Comparison of ENCODE assay signal across 23 cellular contexts in the genomic region with DNA sequence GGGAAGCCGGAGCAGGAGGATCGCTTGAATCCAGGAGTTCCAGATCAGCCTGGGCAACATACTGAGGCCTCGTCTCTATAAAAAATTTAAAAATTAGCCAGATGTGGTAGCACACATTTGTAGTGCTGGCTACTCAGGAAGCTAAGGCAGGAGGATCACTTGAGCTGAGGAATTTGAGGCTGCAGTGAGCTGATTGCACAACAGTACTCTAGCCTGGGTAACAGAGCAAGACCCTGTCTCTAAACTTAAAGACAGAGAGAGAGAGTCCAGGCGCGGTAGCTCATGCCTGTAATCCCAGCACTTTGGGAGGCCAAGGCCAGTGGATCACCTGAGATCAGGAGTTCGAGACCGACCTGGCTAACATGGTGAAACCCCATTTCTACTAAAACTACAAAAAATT. TPM values are rescaled to one million over a fixed set of nuclear protein-coding genes. Genes with fewer than 3 reads are reported as not detected.
A peak's percentile ranks its signal among the peaks of the same experiment; 100 is the strongest.
DNase-seq lines count a peak whose midpoint lies in the region; ATAC-seq, FAIRE-seq and TF ChIP-seq lines count a peak whose summit lies in the region.
"Had no signal": no experiment of that assay in that cellular context is flagged by ENCODE, and none has a peak within 500 bp of the region (broad histone marks: within the 10 kb centered on the region; RNA-seq: fewer than 3 reads in every experiment).

No MANE protein-coding gene starts in this region.

- H3K36me3 ChIP-seq in HepG2 (replicated peaks in 1 of 2; ENCODE audit: control insufficient read depth in 1 of 2, insufficient read depth in 2 of 2, low read length in 2 of 2), result no peaks in the 10 kb centered on the region
- H3K36me3 ChIP-seq in right lobe of liver, result no peaks in the 10 kb centered on the region
- no peaks in the 10 kb centered on the region for H3K36me3 ChIP-seq in K562 (ENCODE audit: control insufficient read depth, insufficient read depth, low read length)

- H3K9me3 ChIP-seq in HepG2 (ENCODE audit: low read length) (no peaks in the 10 kb centered on the region), right lobe of liver (no peaks in the 10 kb centered on the region), K562 (replicated peaks; ENCODE audit: control insufficient read depth, insufficient read depth, low read depth, low read length) (no peaks in the 10 kb centered on the region)

- CTCF ChIA-PET in HepG2 (lab: Yijun Ruan, JAX; ENCODE audit: low intra/inter-chr PET ratio, low total read pairs) (no interaction called here), K562 (lab: Yijun Ruan, JAX; ENCODE audit: low intra/inter-chr PET ratio) (no interaction called here), GM10248 (lab: Yijun Ruan, JAX) (no interaction called here)

- H3K27ac ChIP-seq in HepG2 (ENCODE audit: extremely low read length, insufficient read depth, low read length) (no peak overlapping the region), right lobe of liver (no peak overlapping the region), K562 (ENCODE audit: extremely low read depth, low read depth, low read length) (no peak overlapping the region)

- H3K9ac ChIP-seq in HepG2 (ENCODE audit: insufficient read depth, low read depth, low read length) (no peak overlapping the region), K562 (ENCODE audit: insufficient read depth in 1 of 2, low read depth in 2 of 2, low read length in 2 of 2) (no peak overlapping the region)

- no peak overlapping the region for H3K4me2 ChIP-seq in HepG2 (ENCODE audit: low read depth, low read length)
- no peak overlapping the region for H3K4me2 ChIP-seq in K562 (ENCODE audit: insufficient read depth, low read length)

- intact Hi-C loops in HepG2 (cut with micrococcal nuclease; ENCODE audit: unreplicated experiment), result no loop called here
- intact Hi-C loops in right lobe of liver (cut with DNase I), result no loop called here
- intact Hi-C loops in K562 (cut with micrococcal nuclease), result no loop called here

- POLR2A ChIA-PET in HepG2 (lab: Yijun Ruan, JAX) (no interaction called here), K562 (lab: Yijun Ruan, JAX) (no interaction called here), GM10248 (lab: Yijun Ruan, JAX) (no interaction called here)

- TF ChIP-seq POLR2A in HepG2 (IDR thresholded peaks at IDR 0.05; ENCODE audit: insufficient read depth in 1 of 2, low read depth in 2 of 2, low read length in 2 of 2) (no peak), right lobe of liver (IDR thresholded peaks at IDR 0.05) (no peak), K562 (conservative IDR thresholded peaks at IDR 0.05) (no peak)

- DNase-seq in HepG2 (ENCODE audit: low spot score), result no peak
- no peak for DNase-seq in right lobe of liver
- DNase-seq in MV-4-11 (lab: John Stamatoyannopoulos, UW), result peak; percentile 34
- DNase-seq in K562 (ENCODE audit: extremely low read depth in 1 of 4, low spot score in 3 of 4), result no peak
- no peak for DNase-seq in activated naive CD4-positive, alpha-beta T cell treated with anti-CD3 and anti-CD28 coated beads, Interleukin-2, amount 50 U/mL, for 16 hours
- DNase-seq in GM10248 (ENCODE audit: extremely low spot score), result no peak
- no peak for DNase-seq in GM19239 (ENCODE audit: insufficient read length, low spot score)
- DNase-seq: 8988T; C1 segment of cervical spinal cord; Calu3; CD4-positive, alpha-beta memory T cell; COR-L47; DMS53; DMS79 treated with DMSO at 0.1 percent for 48 hours; GF-D8; GOT3; H7; HCEC 1CT had no signal

- H3K4me3 ChIP-seq in HepG2 (replicated peaks in 1 of 3; ENCODE audit: insufficient read depth in 1 of 3, low read depth in 2 of 3, low read length in 3 of 3) (no peak overlapping the region), right lobe of liver (no peak overlapping the region), K562 (no peak overlapping the region)

- H3K27me3 ChIP-seq in HepG2 (ENCODE audit: control insufficient read depth in 1 of 2, insufficient read depth in 2 of 2, low read length in 2 of 2) (peaks cover 0 to 2% of the 10 kb centered on the region in 2 experiments; a peak in 1 of 5 replicates), right lobe of liver (no peaks in the 10 kb centered on the region), K562 (ENCODE audit: control insufficient read depth in 2 of 2, insufficient read depth in 2 of 2, low read length in 2 of 2) (no peaks in the 10 kb centered on the region)

- no peaks in the 10 kb centered on the region for H3K79me2 ChIP-seq in HepG2 (ENCODE audit: insufficient read depth, low read length)
- no peaks in the 10 kb centered on the region for H3K79me2 ChIP-seq in K562 (ENCODE audit: control insufficient read depth, insufficient read depth, low read length)

- no peak for TF ChIP-seq RAD21 in HepG2 (CRISPR knock-in tag; IDR thresholded peaks at IDR 0.05)
- no peak for TF ChIP-seq RAD21 in K562 (CRISPR knock-in tag; conservative IDR thresholded peaks at IDR 0.05 in 1 of 2, IDR thresholded peaks at IDR 0.05 in 1 of 2)

- TF ChIP-seq CTCF in HepG2 (CRISPR knock-in tag; IDR thresholded peaks at IDR 0.05) (no peak), right lobe of liver (IDR thresholded peaks at IDR 0.05) (no peak), K562 (IDR thresholded peaks at IDR 0.05 in 2 of 3, conservative IDR thresholded peaks at IDR 0.05 in 1 of 3; ENCODE audit: insufficient read depth in 2 of 3, low read depth in 1 of 3, low read length in 3 of 3) (no peak), GM10248 (IDR thresholded peaks at IDR 0.05; ENCODE audit: control extremely low read depth, extremely low read depth, low read depth, missing control alignments) (no peak)

- ATAC-seq in HepG2 (no peak), right lobe of liver (no peak), K562 (no peak)

- TF ChIP-seq EP300 in HepG2 (IDR thresholded peaks at IDR 0.05; ENCODE audit: low read depth in 2 of 2, low read length in 2 of 2), result no peak
- no peak for TF ChIP-seq EP300 in HepG2 (CRISPR knock-in tag; IDR thresholded peaks at IDR 0.05; ENCODE audit: borderline replicate concordance)
- TF ChIP-seq EP300 in K562 (IDR thresholded peaks at IDR 0.05; ENCODE audit: low read length), result no peak

- in situ Hi-C loops in HepG2 (cut with HindIII; ENCODE audit: extremely low pct_ligation_motif_present, low pct_unique_long_range_greater_than_20kb), result no loop called here
- in situ Hi-C loops in K562 (cut with MboI), result no loop called here

- 30% methylated on average over 7 of the region's 7 CpGs for WGBS in HepG2 (ENCODE audit: low lambda C conversion rate)
- 79% methylated on average over 5 of the region's 7 CpGs for WGBS in right lobe of liver (ENCODE audit: insufficient coverage, low coverage, low lambda C conversion rate, missing lambda C conversion rate)
- WGBS in K562 (ENCODE audit: insufficient coverage, low coverage, missing lambda C conversion rate), result 51% methylated on average over 7 of the region's 7 CpGs

- peaks cover 13% of the 10 kb centered on the region for H3K4me1 ChIP-seq in HepG2 (ENCODE audit: insufficient read depth, low read length)
- no peaks in the 10 kb centered on the region for H3K4me1 ChIP-seq in right lobe of liver
- peaks cover 0 to 8% of the 10 kb centered on the region in 2 experiments; a peak in 3 of 5 replicates for H3K4me1 ChIP-seq in K562 (replicated peaks in 1 of 2; ENCODE audit: control insufficient read depth in 2 of 2, insufficient read depth in 2 of 2, low read length in 2 of 2)

- FAIRE-seq in HepG2 (lab: Jason Lieb, UNC) (no peak), K562 (lab: Jason Lieb, UNC) (no peak), GM19239 (lab: Jason Lieb, UNC) (no peak)
- FAIRE-seq: GM12892 had no signal

- no peaks in the 10 kb centered on the region for H4K20me1 ChIP-seq in HepG2 (ENCODE audit: insufficient read depth, low read length)
- no peaks in the 10 kb centered on the region for H4K20me1 ChIP-seq in K562 (replicated peaks; ENCODE audit: control insufficient read depth, insufficient read depth, low read length)

- H3K9me1 ChIP-seq in K562 (ENCODE audit: control insufficient read depth, insufficient read depth, low read length), result no peaks in the 10 kb centered on the region

- no peak overlapping the region for H2AFZ ChIP-seq in HepG2 (ENCODE audit: low read length)
- no peak overlapping the region for H2AFZ ChIP-seq in K562 (ENCODE audit: low read depth, low read length)

- BruUV-seq in HepG2 (replicated peaks; lab: Mats Ljungman, UMichigan), result no TSS peak
- BruUV-seq in K562 (replicated peaks; lab: Mats Ljungman, UMichigan), result no TSS peak

RNA-seq across cellular contexts. Expression of a gene that starts 4.4 kb away (rescaled TPM):
- total RNA-seq in HepG2 (2016; rRNA removed; fragmentation: Illumina TruSeq; extraction: Trizol), result not detected in 2 replicates
- total RNA-seq in HepG2 (2016; cell fraction: cytosol; rRNA removed; fragmentation: Illumina TruSeq; extraction: Trizol; ENCODE audit: low read depth), result not detected in 2 replicates
- total RNA-seq in HepG2 (2016; cell fraction: insoluble cytoplasmic fraction; rRNA removed; fragmentation: Illumina TruSeq; extraction: Trizol), result not detected in 2 replicates
- not detected in 2 replicates for total RNA-seq in HepG2 (2016; cell fraction: membrane; rRNA removed; fragmentation: Illumina TruSeq; extraction: Trizol)
- not detected in 2 replicates for total RNA-seq in HepG2 (2016; cell fraction: nucleus; rRNA removed; fragmentation: Illumina TruSeq; extraction: Trizol)
- not detected in 2 replicates for polyA plus RNA-seq in HepG2 (2011; rRNA removed)
- not detected in 2 replicates for polyA plus RNA-seq in HepG2 (2011; cell fraction: cytosol; rRNA removed)
- polyA plus RNA-seq in HepG2 (2011; cell fraction: nucleus; rRNA removed), result not detected in 2 replicates
- polyA plus RNA-seq in HepG2 (2012), result not detected in 2 replicates
- polyA plus RNA-seq in HepG2 (2016; cell fraction: cytosol; fragmentation: Illumina TruSeq; extraction: Trizol; ENCODE audit: low read depth), result not detected in 2 replicates
- not detected in 2 replicates for polyA plus RNA-seq in HepG2 (2016; cell fraction: insoluble cytoplasmic fraction; fragmentation: Illumina TruSeq; extraction: Trizol; ENCODE audit: low read depth)
- not detected in 2 replicates for polyA plus RNA-seq in HepG2 (2016; cell fraction: membrane; fragmentation: Illumina TruSeq; extraction: Trizol; ENCODE audit: low read depth)
- not detected in 2 replicates for polyA plus RNA-seq in HepG2 (2016; cell fraction: nucleus; fragmentation: Illumina TruSeq; extraction: Trizol; ENCODE audit: insufficient read depth, low read depth)
- not detected in 2 replicates for polyA minus RNA-seq in HepG2 (2011; rRNA and poly(A)+ RNA removed; ENCODE audit: low replicate concordance)
- not detected in 2 replicates for polyA minus RNA-seq in HepG2 (2011; cell fraction: cytosol; rRNA and poly(A)+ RNA removed)
- not detected in 2 replicates for polyA minus RNA-seq in HepG2 (2011; cell fraction: nucleus; rRNA and poly(A)+ RNA removed)
- total RNA-seq in right lobe of liver, result not detected
- not detected in 2 replicates for total RNA-seq in K562 (2011; cell fraction: chromatin; rRNA removed; ENCODE audit: low replicate concordance)
- not detected in 2 replicates for total RNA-seq in K562 (2011; cell fraction: nucleolus; rRNA removed)
- not detected in 2 replicates for total RNA-seq in K562 (2011; cell fraction: nucleoplasm; rRNA removed)
- not detected in 2 replicates for total RNA-seq in K562 (2014; rRNA removed)
- total RNA-seq in K562 (2014; rRNA removed; fragmentation: Illumina TruSeq; extraction: Trizol), result not detected in 2 replicates
- total RNA-seq in K562 (2015; rRNA removed; fragmentation: Illumina TruSeq; extraction: Trizol), result not detected in 2 replicates
- total RNA-seq in K562 (2021), result not detected in 2 replicates
- polyA plus RNA-seq in K562 (2011; rRNA removed), result not detected in 2 replicates
- polyA plus RNA-seq in K562 (2011; cell fraction: cytosol; rRNA removed), result not detected in 2 replicates
- polyA plus RNA-seq in K562 (2011; cell fraction: nucleus; rRNA removed), result not detected in 2 replicates
- polyA plus RNA-seq in K562 (2012), result not detected in 2 replicates
- polyA plus RNA-seq in K562 (2014; fragmentation: Illumina TruSeq; extraction: Trizol), result not detected in 2 replicates
- not detected for polyA plus RNA-seq in K562 (2014; fragmentation: Nextera tagmentation; extraction: Ambion mirVana)
- not detected in 2 replicates for polyA plus RNA-seq in K562 (2014; rRNA removed)
- not detected in 2 replicates for polyA minus RNA-seq in K562 (2011; rRNA and poly(A)+ RNA removed)
- polyA minus RNA-seq in K562 (2011; cell fraction: cytosol; rRNA and poly(A)+ RNA removed), result not detected in 2 replicates
- not detected in 2 replicates for polyA minus RNA-seq in K562 (2011; cell fraction: nucleus; rRNA and poly(A)+ RNA removed)
- total RNA-seq: A673; Calu3; CD4-positive, alpha-beta memory T cell; Daoy; G401; H7 had no signal
- polyA plus RNA-seq: BJ; CD4-positive, alpha-beta memory T cell had no signal

RNA-seq across cellular contexts. Expression of a gene that starts 8.2 kb away (rescaled TPM):
- total RNA-seq in HepG2 (2016; rRNA removed; fragmentation: Illumina TruSeq; extraction: Trizol), result not detected in 2 replicates
- not detected in 2 replicates for total RNA-seq in HepG2 (2016; cell fraction: cytosol; rRNA removed; fragmentation: Illumina TruSeq; extraction: Trizol; ENCODE audit: low read depth)
- not detected in 2 replicates for total RNA-seq in HepG2 (2016; cell fraction: insoluble cytoplasmic fraction; rRNA removed; fragmentation: Illumina TruSeq; extraction: Trizol)
- not detected in 2 replicates for total RNA-seq in HepG2 (2016; cell fraction: membrane; rRNA removed; fragmentation: Illumina TruSeq; extraction: Trizol)
- not detected in 2 replicates for total RNA-seq in HepG2 (2016; cell fraction: nucleus; rRNA removed; fragmentation: Illumina TruSeq; extraction: Trizol)
- not detected in 2 replicates for polyA plus RNA-seq in HepG2 (2011; rRNA removed)
- polyA plus RNA-seq in HepG2 (2011; cell fraction: cytosol; rRNA removed), result not detected in 2 replicates
- polyA plus RNA-seq in HepG2 (2011; cell fraction: nucleus; rRNA removed), result not detected in 2 replicates
- not detected in 2 replicates for polyA plus RNA-seq in HepG2 (2012)
- polyA plus RNA-seq in HepG2 (2016; cell fraction: cytosol; fragmentation: Illumina TruSeq; extraction: Trizol; ENCODE audit: low read depth), result not detected in 2 replicates
- polyA plus RNA-seq in HepG2 (2016; cell fraction: insoluble cytoplasmic fraction; fragmentation: Illumina TruSeq; extraction: Trizol; ENCODE audit: low read depth), result not detected in 2 replicates
- polyA plus RNA-seq in HepG2 (2016; cell fraction: membrane; fragmentation: Illumina TruSeq; extraction: Trizol; ENCODE audit: low read depth), result not detected in 2 replicates
- not detected in 2 replicates for polyA plus RNA-seq in HepG2 (2016; cell fraction: nucleus; fragmentation: Illumina TruSeq; extraction: Trizol; ENCODE audit: insufficient read depth, low read depth)
- polyA minus RNA-seq in HepG2 (2011; rRNA and poly(A)+ RNA removed; ENCODE audit: low replicate concordance), result not detected in 2 replicates
- polyA minus RNA-seq in HepG2 (2011; cell fraction: cytosol; rRNA and poly(A)+ RNA removed), result not detected in 2 replicates
- polyA minus RNA-seq in HepG2 (2011; cell fraction: nucleus; rRNA and poly(A)+ RNA removed), result not detected in 2 replicates
- total RNA-seq in right lobe of liver, result not detected
- not detected in 2 replicates for total RNA-seq in K562 (2011; cell fraction: chromatin; rRNA removed; ENCODE audit: low replicate concordance)
- not detected in 2 replicates for total RNA-seq in K562 (2011; cell fraction: nucleolus; rRNA removed)
- not detected in 2 replicates for total RNA-seq in K562 (2011; cell fraction: nucleoplasm; rRNA removed)
- not detected in 2 replicates for total RNA-seq in K562 (2014; rRNA removed)
- not detected in 2 replicates for total RNA-seq in K562 (2014; rRNA removed; fragmentation: Illumina TruSeq; extraction: Trizol)
- not detected in 2 replicates for total RNA-seq in K562 (2015; rRNA removed; fragmentation: Illumina TruSeq; extraction: Trizol)
- total RNA-seq in K562 (2021), result not detected in 2 replicates
- not detected in 2 replicates for polyA plus RNA-seq in K562 (2011; rRNA removed)
- polyA plus RNA-seq in K562 (2011; cell fraction: cytosol; rRNA removed), result not detected in 2 replicates
- not detected in 2 replicates for polyA plus RNA-seq in K562 (2011; cell fraction: nucleus; rRNA removed)
- polyA plus RNA-seq in K562 (2012), result not detected in 2 replicates
- polyA plus RNA-seq in K562 (2014; fragmentation: Illumina TruSeq; extraction: Trizol), result not detected in 2 replicates
- not detected for polyA plus RNA-seq in K562 (2014; fragmentation: Nextera tagmentation; extraction: Ambion mirVana)
- not detected in 2 replicates for polyA plus RNA-seq in K562 (2014; rRNA removed)
- polyA minus RNA-seq in K562 (2011; rRNA and poly(A)+ RNA removed), result not detected in 2 replicates
- not detected in 2 replicates for polyA minus RNA-seq in K562 (2011; cell fraction: cytosol; rRNA and poly(A)+ RNA removed)
- not detected in 2 replicates for polyA minus RNA-seq in K562 (2011; cell fraction: nucleus; rRNA and poly(A)+ RNA removed)
- total RNA-seq: A673; Calu3; CD4-positive, alpha-beta memory T cell; Daoy; G401; H7 had no signal
- polyA plus RNA-seq: BJ; CD4-positive, alpha-beta memory T cell had no signal

RNA-seq across cellular contexts. Expression of a gene that starts 27.8 kb away (rescaled TPM):
- total RNA-seq in HepG2 (2016; rRNA removed; fragmentation: Illumina TruSeq; extraction: Trizol) (not detected in 2 replicates), right lobe of liver (not detected), K562 (2014; rRNA removed) (not detected in 2 replicates), K562 (2014; rRNA removed; fragmentation: Illumina TruSeq; extraction: Trizol) (not detected in 2 replicates), K562 (2015; rRNA removed; fragmentation: Illumina TruSeq; extraction: Trizol) (not detected in 2 replicates), K562 (2021) (not detected in 2 replicates)
- total RNA-seq in HepG2 (2016; cell fraction: cytosol; rRNA removed; fragmentation: Illumina TruSeq; extraction: Trizol; ENCODE audit: low read depth), result not detected in 2 replicates
- not detected in 2 replicates for total RNA-seq in HepG2 (2016; cell fraction: insoluble cytoplasmic fraction; rRNA removed; fragmentation: Illumina TruSeq; extraction: Trizol)
- not detected in 2 replicates for total RNA-seq in HepG2 (2016; cell fraction: membrane; rRNA removed; fragmentation: Illumina TruSeq; extraction: Trizol)
- not detected in 2 replicates for total RNA-seq in HepG2 (2016; cell fraction: nucleus; rRNA removed; fragmentation: Illumina TruSeq; extraction: Trizol)
- polyA plus RNA-seq in HepG2 (2011; rRNA removed) (not detected in 2 replicates), K562 (2011; rRNA removed) (not detected in 2 replicates), K562 (2014; fragmentation: Illumina TruSeq; extraction: Trizol) (not detected in 2 replicates), K562 (2014; fragmentation: Nextera tagmentation; extraction: Ambion mirVana) (not detected), K562 (2014; rRNA removed) (not detected in 2 replicates)
- polyA plus RNA-seq in HepG2 (2011; cell fraction: cytosol; rRNA removed), result not detected in 2 replicates
- not detected in 2 replicates for polyA plus RNA-seq in HepG2 (2011; cell fraction: nucleus; rRNA removed)
- not detected in 2 replicates for polyA plus RNA-seq in HepG2 (2012)
- polyA plus RNA-seq in HepG2 (2016; cell fraction: cytosol; fragmentation: Illumina TruSeq; extraction: Trizol; ENCODE audit: low read depth), result not detected in 2 replicates
- polyA plus RNA-seq in HepG2 (2016; cell fraction: insoluble cytoplasmic fraction; fragmentation: Illumina TruSeq; extraction: Trizol; ENCODE audit: low read depth), result not detected in 2 replicates
- polyA plus RNA-seq in HepG2 (2016; cell fraction: membrane; fragmentation: Illumina TruSeq; extraction: Trizol; ENCODE audit: low read depth), result not detected in 2 replicates
- polyA plus RNA-seq in HepG2 (2016; cell fraction: nucleus; fragmentation: Illumina TruSeq; extraction: Trizol; ENCODE audit: insufficient read depth, low read depth), result not detected in 2 replicates
- polyA minus RNA-seq in HepG2 (2011; rRNA and poly(A)+ RNA removed; ENCODE audit: low replicate concordance), result not detected in 2 replicates
- not detected in 2 replicates for polyA minus RNA-seq in HepG2 (2011; cell fraction: cytosol; rRNA and poly(A)+ RNA removed)
- not detected in 2 replicates for polyA minus RNA-seq in HepG2 (2011; cell fraction: nucleus; rRNA and poly(A)+ RNA removed)
- not detected in 2 replicates for total RNA-seq in K562 (2011; cell fraction: chromatin; rRNA removed; ENCODE audit: low replicate concordance)
- not detected in 2 replicates for total RNA-seq in K562 (2011; cell fraction: nucleolus; rRNA removed)
- not detected in 2 replicates for total RNA-seq in K562 (2011; cell fraction: nucleoplasm; rRNA removed)
- not detected in 2 replicates for polyA plus RNA-seq in K562 (2011; cell fraction: cytosol; rRNA removed)
- not detected in 2 replicates for polyA plus RNA-seq in K562 (2011; cell fraction: nucleus; rRNA removed)
- polyA plus RNA-seq in K562 (2012), result not detected in 2 replicates
- polyA minus RNA-seq in K562 (2011; rRNA and poly(A)+ RNA removed), result not detected in 2 replicates
- polyA minus RNA-seq in K562 (2011; cell fraction: cytosol; rRNA and poly(A)+ RNA removed), result not detected in 2 replicates
- polyA minus RNA-seq in K562 (2011; cell fraction: nucleus; rRNA and poly(A)+ RNA removed), result not detected in 2 replicates
- total RNA-seq: A673; Calu3; CD4-positive, alpha-beta memory T cell; Daoy; G401; H7 had no signal
- polyA plus RNA-seq: BJ; CD4-positive, alpha-beta memory T cell had no signal

RNA-seq across cellular contexts. Expression of a gene that starts 36.4 kb away (rescaled TPM):
- total RNA-seq in HepG2 (2016; rRNA removed; fragmentation: Illumina TruSeq; extraction: Trizol) (not detected in 2 replicates), right lobe of liver (not detected), K562 (2014; rRNA removed) (not detected in 2 replicates), K562 (2014; rRNA removed; fragmentation: Illumina TruSeq; extraction: Trizol) (not detected in 2 replicates), K562 (2015; rRNA removed; fragmentation: Illumina TruSeq; extraction: Trizol) (not detected in 2 replicates), K562 (2021) (0.36 TPM in 1 of 2 replicates, not detected in the other)
- not detected in 2 replicates for total RNA-seq in HepG2 (2016; cell fraction: cytosol; rRNA removed; fragmentation: Illumina TruSeq; extraction: Trizol; ENCODE audit: low read depth)
- total RNA-seq in HepG2 (2016; cell fraction: insoluble cytoplasmic fraction; rRNA removed; fragmentation: Illumina TruSeq; extraction: Trizol), result not detected in 2 replicates
- not detected in 2 replicates for total RNA-seq in HepG2 (2016; cell fraction: membrane; rRNA removed; fragmentation: Illumina TruSeq; extraction: Trizol)
- not detected in 2 replicates for total RNA-seq in HepG2 (2016; cell fraction: nucleus; rRNA removed; fragmentation: Illumina TruSeq; extraction: Trizol)
- polyA plus RNA-seq in HepG2 (2011; rRNA removed) (not detected in 2 replicates), K562 (2011; rRNA removed) (not detected in 2 replicates), K562 (2014; fragmentation: Illumina TruSeq; extraction: Trizol) (not detected in 2 replicates), K562 (2014; fragmentation: Nextera tagmentation; extraction: Ambion mirVana) (not detected), K562 (2014; rRNA removed) (not detected in 2 replicates)
- not detected in 2 replicates for polyA plus RNA-seq in HepG2 (2011; cell fraction: cytosol; rRNA removed)
- polyA plus RNA-seq in HepG2 (2011; cell fraction: nucleus; rRNA removed), result not detected in 2 replicates
- not detected in 2 replicates for polyA plus RNA-seq in HepG2 (2012)
- polyA plus RNA-seq in HepG2 (2016; cell fraction: cytosol; fragmentation: Illumina TruSeq; extraction: Trizol; ENCODE audit: low read depth), result not detected in 2 replicates
- not detected in 2 replicates for polyA plus RNA-seq in HepG2 (2016; cell fraction: insoluble cytoplasmic fraction; fragmentation: Illumina TruSeq; extraction: Trizol; ENCODE audit: low read depth)
- not detected in 2 replicates for polyA plus RNA-seq in HepG2 (2016; cell fraction: membrane; fragmentation: Illumina TruSeq; extraction: Trizol; ENCODE audit: low read depth)
- polyA plus RNA-seq in HepG2 (2016; cell fraction: nucleus; fragmentation: Illumina TruSeq; extraction: Trizol; ENCODE audit: insufficient read depth, low read depth), result not detected in 2 replicates
- polyA minus RNA-seq in HepG2 (2011; rRNA and poly(A)+ RNA removed; ENCODE audit: low replicate concordance), result not detected in 2 replicates
- not detected in 2 replicates for polyA minus RNA-seq in HepG2 (2011; cell fraction: cytosol; rRNA and poly(A)+ RNA removed)
- not detected in 2 replicates for polyA minus RNA-seq in HepG2 (2011; cell fraction: nucleus; rRNA and poly(A)+ RNA removed)
- not detected in 2 replicates for total RNA-seq in K562 (2011; cell fraction: chromatin; rRNA removed; ENCODE audit: low replicate concordance)
- not detected in 2 replicates for total RNA-seq in K562 (2011; cell fraction: nucleolus; rRNA removed)
- not detected in 2 replicates for total RNA-seq in K562 (2011; cell fraction: nucleoplasm; rRNA removed)
- 0.13 TPM in 1 of 2 replicates, not detected in the other for polyA plus RNA-seq in K562 (2011; cell fraction: cytosol; rRNA removed)
- not detected in 2 replicates for polyA plus RNA-seq in K562 (2011; cell fraction: nucleus; rRNA removed)
- 0.21 TPM in 1 of 2 replicates, not detected in the other for polyA plus RNA-seq in K562 (2012)
- not detected in 2 replicates for polyA minus RNA-seq in K562 (2011; rRNA and poly(A)+ RNA removed)
- not detected in 2 replicates for polyA minus RNA-seq in K562 (2011; cell fraction: cytosol; rRNA and poly(A)+ RNA removed)
- polyA minus RNA-seq in K562 (2011; cell fraction: nucleus; rRNA and poly(A)+ RNA removed), result not detected in 2 replicates
- total RNA-seq: A673; Calu3; CD4-positive, alpha-beta memory T cell; Daoy; G401; H7 had no signal
- polyA plus RNA-seq: BJ; CD4-positive, alpha-beta memory T cell had no signal

RNA-seq across cellular contexts. Expression of a gene that starts 43.7 kb away (rescaled TPM):
- not detected in 2 replicates for total RNA-seq in HepG2 (2016; rRNA removed; fragmentation: Illumina TruSeq; extraction: Trizol)
- total RNA-seq in HepG2 (2016; cell fraction: cytosol; rRNA removed; fragmentation: Illumina TruSeq; extraction: Trizol; ENCODE audit: low read depth), result not detected in 2 replicates
- not detected in 2 replicates for total RNA-seq in HepG2 (2016; cell fraction: insoluble cytoplasmic fraction; rRNA removed; fragmentation: Illumina TruSeq; extraction: Trizol)
- total RNA-seq in HepG2 (2016; cell fraction: membrane; rRNA removed; fragmentation: Illumina TruSeq; extraction: Trizol), result not detected in 2 replicates
- not detected in 2 replicates for total RNA-seq in HepG2 (2016; cell fraction: nucleus; rRNA removed; fragmentation: Illumina TruSeq; extraction: Trizol)
- not detected in 2 replicates for polyA plus RNA-seq in HepG2 (2011; rRNA removed)
- polyA plus RNA-seq in HepG2 (2011; cell fraction: cytosol; rRNA removed), result not detected in 2 replicates
- not detected in 2 replicates for polyA plus RNA-seq in HepG2 (2011; cell fraction: nucleus; rRNA removed)
- not detected in 2 replicates for polyA plus RNA-seq in HepG2 (2012)
- polyA plus RNA-seq in HepG2 (2016; cell fraction: cytosol; fragmentation: Illumina TruSeq; extraction: Trizol; ENCODE audit: low read depth), result not detected in 2 replicates
- not detected in 2 replicates for polyA plus RNA-seq in HepG2 (2016; cell fraction: insoluble cytoplasmic fraction; fragmentation: Illumina TruSeq; extraction: Trizol; ENCODE audit: low read depth)
- not detected in 2 replicates for polyA plus RNA-seq in HepG2 (2016; cell fraction: membrane; fragmentation: Illumina TruSeq; extraction: Trizol; ENCODE audit: low read depth)
- polyA plus RNA-seq in HepG2 (2016; cell fraction: nucleus; fragmentation: Illumina TruSeq; extraction: Trizol; ENCODE audit: insufficient read depth, low read depth), result not detected in 2 replicates
- polyA minus RNA-seq in HepG2 (2011; rRNA and poly(A)+ RNA removed; ENCODE audit: low replicate concordance), result 0.06 and 0.70 TPM in 2 replicates
- polyA minus RNA-seq in HepG2 (2011; cell fraction: cytosol; rRNA and poly(A)+ RNA removed), result not detected in 2 replicates
- not detected in 2 replicates for polyA minus RNA-seq in HepG2 (2011; cell fraction: nucleus; rRNA and poly(A)+ RNA removed)
- not detected for total RNA-seq in right lobe of liver
- not detected in 2 replicates for total RNA-seq in K562 (2011; cell fraction: chromatin; rRNA removed; ENCODE audit: low replicate concordance)
- total RNA-seq in K562 (2011; cell fraction: nucleolus; rRNA removed), result not detected in 2 replicates
- not detected in 2 replicates for total RNA-seq in K562 (2011; cell fraction: nucleoplasm; rRNA removed)
- total RNA-seq in K562 (2014; rRNA removed), result not detected in 2 replicates
- total RNA-seq in K562 (2014; rRNA removed; fragmentation: Illumina TruSeq; extraction: Trizol), result not detected in 2 replicates
- total RNA-seq in K562 (2015; rRNA removed; fragmentation: Illumina TruSeq; extraction: Trizol), result not detected in 2 replicates
- 0.11 TPM in 1 of 2 replicates, not detected in the other for total RNA-seq in K562 (2021)
- 0.08 TPM in 1 of 2 replicates, not detected in the other for polyA plus RNA-seq in K562 (2011; rRNA removed)
- polyA plus RNA-seq in K562 (2011; cell fraction: cytosol; rRNA removed), result 0.06 and 0.07 TPM in 2 replicates
- not detected in 2 replicates for polyA plus RNA-seq in K562 (2011; cell fraction: nucleus; rRNA removed)
- 0.07 TPM in 1 of 2 replicates, not detected in the other for polyA plus RNA-seq in K562 (2012)
- not detected in 2 replicates for polyA plus RNA-seq in K562 (2014; fragmentation: Illumina TruSeq; extraction: Trizol)
- polyA plus RNA-seq in K562 (2014; fragmentation: Nextera tagmentation; extraction: Ambion mirVana), result not detected
- 0.05 and 0.34 TPM in 2 replicates for polyA plus RNA-seq in K562 (2014; rRNA removed)
- not detected in 2 replicates for polyA minus RNA-seq in K562 (2011; rRNA and poly(A)+ RNA removed)
- polyA minus RNA-seq in K562 (2011; cell fraction: cytosol; rRNA and poly(A)+ RNA removed), result not detected in 2 replicates
- polyA minus RNA-seq in K562 (2011; cell fraction: nucleus; rRNA and poly(A)+ RNA removed), result not detected in 2 replicates
- total RNA-seq: A673; CD4-positive, alpha-beta memory T cell; H7 had no signal
- polyA plus RNA-seq: CD4-positive, alpha-beta memory T cell had no signal
